Comparison of ENCODE assay signal across 8 cellular contexts in the genomic region with DNA sequence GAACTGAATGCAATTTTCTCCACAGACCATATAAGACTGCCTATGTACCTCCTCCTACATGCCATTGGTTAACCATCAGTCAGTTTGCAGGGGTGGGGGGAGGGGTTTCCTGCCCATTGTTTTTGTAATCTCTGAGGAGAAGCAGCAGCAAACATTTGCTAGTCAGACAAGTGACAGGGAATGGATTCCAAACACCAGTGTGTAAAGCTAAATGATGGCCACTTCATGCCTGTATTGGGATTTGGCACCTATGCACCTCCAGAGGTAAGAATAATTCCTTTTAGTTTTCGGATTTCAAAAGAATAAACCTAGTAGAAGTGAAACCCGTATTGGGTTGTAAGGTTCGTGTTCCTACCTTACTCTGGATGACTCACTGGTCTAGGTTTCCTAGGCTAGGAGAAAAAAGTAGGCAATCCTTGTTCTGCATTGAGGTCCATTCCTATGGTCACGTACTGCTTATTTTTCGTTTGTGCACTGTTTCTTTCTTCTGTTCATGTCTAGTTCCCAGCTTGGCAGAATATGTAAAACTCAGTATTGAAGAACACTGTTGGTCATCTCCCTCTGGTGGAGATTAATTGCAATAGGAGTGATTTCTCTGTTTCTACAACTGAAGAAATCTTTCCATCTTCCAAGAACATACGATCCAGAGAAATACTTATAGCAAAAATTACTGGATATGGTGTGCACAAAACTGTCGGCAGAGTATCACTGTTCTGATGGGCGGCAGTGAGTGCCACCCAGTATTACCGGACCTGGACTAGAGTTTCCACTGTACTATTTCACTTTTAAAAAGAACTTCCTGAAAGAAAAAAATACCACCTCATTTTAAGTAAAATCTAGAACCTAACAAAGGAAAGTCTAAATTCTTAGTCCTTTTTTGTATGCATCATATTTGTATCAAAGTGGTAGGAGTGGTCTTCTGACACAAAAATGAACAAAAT. TPM values are rescaled to one million over a fixed set of nuclear protein-coding genes. Genes with fewer than 3 reads are reported as not detected.
DNase-seq lines count a peak whose midpoint lies in the region; ATAC-seq and TF ChIP-seq lines count a peak whose summit lies in the region.

A gene (plus strand): TSS at position 150 of the 941 bp plus-strand sequence. CDS start 31 bp downstream, at position 181.

- TF ChIP-seq CTCF in GM13977 (IDR thresholded peaks at IDR 0.05; ENCODE audit: extremely low read depth, insufficient read depth, missing control alignments) (peak; percentile 32), liver (IDR thresholded peaks at IDR 0.05; ENCODE audit: low read depth, low read length, missing input control) (peak; percentile 73), testis (IDR thresholded peaks at IDR 0.05) (peak; percentile 73 to 92 (median 82))

- TF ChIP-seq RAD21 in liver (IDR thresholded peaks at IDR 0.05) = peak; percentile 83 to 89

- H3K36me3 ChIP-seq in liver (ENCODE audit: control insufficient read depth in 4 of 4, insufficient read depth in 3 of 4, low read depth in 1 of 4, low read length in 3 of 4) (peaks cover 2 to 19% (median 15%) of the 10 kb centered on the region in 4 donors), testis (ENCODE audit: low read depth, missing control alignments) (no peaks in the 10 kb centered on the region)

- H3K27me3 ChIP-seq in liver (ENCODE audit: control insufficient read depth in 4 of 4, insufficient read depth in 4 of 4, low read length in 3 of 4) = no peaks in the 10 kb centered on the region
- H3K27me3 ChIP-seq in testis = no peaks in the 10 kb centered on the region

- H3K27ac Mint-ChIP-seq in stimulated activated memory B cell treated with anti-CD40 and anti-IgM and Interleukin-4, amounts not matched to agents 10 μg/mL and 1 μg/mL and 100 μg/mL, for 72 hours = no peak within 1 kb of the TSS

- no peaks in the 10 kb centered on the region for H3K27me3 Mint-ChIP-seq in stimulated activated memory B cell treated with anti-CD40 and anti-IgM and Interleukin-4, amounts not matched to agents 10 μg/mL and 1 μg/mL and 100 μg/mL, for 72 hours

- H3K4me1 Mint-ChIP-seq in stimulated activated memory B cell treated with anti-CD40 and anti-IgM and Interleukin-4, amounts not matched to agents 10 μg/mL and 1 μg/mL and 100 μg/mL, for 72 hours = no peaks in the 10 kb centered on the region

- H3K27ac ChIP-seq in liver (ENCODE audit: low read depth in 1 of 2, low read length in 2 of 2) (peak within 1 kb of the TSS; percentile 62 to 67), testis (peak within 1 kb of the TSS in 1 of 2 donors; percentile 85)

- ATAC-seq in stimulated activated memory B cell treated with anti-CD40 and anti-IgM and Interleukin-4, amounts not matched to agents 10 μg/mL and 1 μg/mL and 100 μg/mL, for 72 hours = no peak

- DNase-seq in AG08395 (ENCODE audit: low spot score) = peak; percentile 69
- DNase-seq in GM13977 (ENCODE audit: low spot score) = no peak
- DNase-seq in RPMI7951 (ENCODE audit: low read depth) = peak; percentile 83
- DNase-seq in dermis microvascular lymphatic vessel endothelial cell (ENCODE audit: low read depth in 2 of 2) = peak; percentile 81 to 87
- no peak for DNase-seq in testis
- no peak for DNase-seq in NCI-H187 (lab: John Stamatoyannopoulos, UW)

- H3K9me3 Mint-ChIP-seq in stimulated activated memory B cell treated with anti-CD40 and anti-IgM and Interleukin-4, amounts not matched to agents 10 μg/mL and 1 μg/mL and 100 μg/mL, for 72 hours = peaks cover 6% of the 10 kb centered on the region

- H3K4me3 ChIP-seq in liver (ENCODE audit: low read depth in 1 of 3, low read length in 3 of 3) = peak within 1 kb of the TSS; percentile 61 to 88 (median 77)
- H3K4me3 ChIP-seq in testis = peak within 1 kb of the TSS; percentile 49 to 57

- peak within 1 kb of the TSS; percentile 73 to 88 for H3K9ac ChIP-seq in liver (ENCODE audit: low read depth in 1 of 2, low read length in 2 of 2)

- intact Hi-C loops in testis (cut with DNase I; ENCODE audit: low total_unique reads) = loop anchor here (5.0 kb wide), 1 partner anchor 247 kb away; no protein-coding TSS in a partner anchor

- no peaks in the 10 kb centered on the region for H3K36me3 Mint-ChIP-seq in stimulated activated memory B cell treated with anti-CD40 and anti-IgM and Interleukin-4, amounts not matched to agents 10 μg/mL and 1 μg/mL and 100 μg/mL, for 72 hours

- H3K4me1 ChIP-seq in liver (ENCODE audit: control insufficient read depth in 4 of 4, insufficient read depth in 4 of 4, low read length in 3 of 4) (peaks cover 2 to 20% (median 9%) of the 10 kb centered on the region in 4 donors), testis (no peaks in the 10 kb centered on the region)

- no peaks in the 10 kb centered on the region for H3K9me3 ChIP-seq in liver (ENCODE audit: control insufficient read depth in 4 of 4, low read length in 3 of 4)
- no peaks in the 10 kb centered on the region for H3K9me3 ChIP-seq in testis

- in situ Hi-C loops in GM13977 (cut with MboI; ENCODE audit: low pct_unique_long_range_greater_than_20kb, low sequenced_read_pairs, unreplicated experiment) = no loop called here

- 9% methylated on average over 9 of the region's 9 CpGs for WGBS in liver
- WGBS in testis, 2 donors = 26 to 30% methylated on average over 9 of the region's 9 CpGs

- TF ChIP-seq POLR2A in testis (IDR thresholded peaks at IDR 0.05) = no peak

- no peak within 1 kb of the TSS for H3K4me3 Mint-ChIP-seq in stimulated activated memory B cell treated with anti-CD40 and anti-IgM and Interleukin-4, amounts not matched to agents 10 μg/mL and 1 μg/mL and 100 μg/mL, for 72 hours

TF ChIP-seq in liver, 16 proteins besides CTCF, POLR2A, EP300 and RAD21 (continues in another document):
- peak; percentile 31 to 35 for TF ChIP-seq RXRA (IDR thresholded peaks at IDR 0.05)
- TF ChIP-seq, protein P1, sequence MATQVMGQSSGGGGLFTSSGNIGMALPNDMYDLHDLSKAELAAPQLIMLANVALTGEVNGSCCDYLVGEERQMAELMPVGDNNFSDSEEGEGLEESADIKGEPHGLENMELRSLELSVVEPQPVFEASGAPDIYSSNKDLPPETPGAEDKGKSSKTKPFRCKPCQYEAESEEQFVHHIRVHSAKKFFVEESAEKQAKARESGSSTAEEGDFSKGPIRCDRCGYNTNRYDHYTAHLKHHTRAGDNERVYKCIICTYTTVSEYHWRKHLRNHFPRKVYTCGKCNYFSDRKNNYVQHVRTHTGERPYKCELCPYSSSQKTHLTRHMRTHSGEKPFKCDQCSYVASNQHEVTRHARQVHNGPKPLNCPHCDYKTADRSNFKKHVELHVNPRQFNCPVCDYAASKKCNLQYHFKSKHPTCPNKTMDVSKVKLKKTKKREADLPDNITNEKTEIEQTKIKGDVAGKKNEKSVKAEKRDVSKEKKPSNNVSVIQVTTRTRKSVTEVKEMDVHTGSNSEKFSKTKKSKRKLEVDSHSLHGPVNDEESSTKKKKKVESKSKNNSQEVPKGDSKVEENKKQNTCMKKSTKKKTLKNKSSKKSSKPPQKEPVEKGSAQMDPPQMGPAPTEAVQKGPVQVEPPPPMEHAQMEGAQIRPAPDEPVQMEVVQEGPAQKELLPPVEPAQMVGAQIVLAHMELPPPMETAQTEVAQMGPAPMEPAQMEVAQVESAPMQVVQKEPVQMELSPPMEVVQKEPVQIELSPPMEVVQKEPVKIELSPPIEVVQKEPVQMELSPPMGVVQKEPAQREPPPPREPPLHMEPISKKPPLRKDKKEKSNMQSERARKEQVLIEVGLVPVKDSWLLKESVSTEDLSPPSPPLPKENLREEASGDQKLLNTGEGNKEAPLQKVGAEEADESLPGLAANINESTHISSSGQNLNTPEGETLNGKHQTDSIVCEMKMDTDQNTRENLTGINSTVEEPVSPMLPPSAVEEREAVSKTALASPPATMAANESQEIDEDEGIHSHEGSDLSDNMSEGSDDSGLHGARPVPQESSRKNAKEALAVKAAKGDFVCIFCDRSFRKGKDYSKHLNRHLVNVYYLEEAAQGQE (IDR thresholded peaks at IDR 0.05) = peak; percentile 92
- TF ChIP-seq SP1 (IDR thresholded peaks at IDR 0.05) = peak; percentile 37
- TF ChIP-seq NR2F2 (IDR thresholded peaks at IDR 0.05) = no peak
- peak; percentile 79 for TF ChIP-seq YY1 (IDR thresholded peaks at IDR 0.05)
- TF ChIP-seq, protein P2, sequence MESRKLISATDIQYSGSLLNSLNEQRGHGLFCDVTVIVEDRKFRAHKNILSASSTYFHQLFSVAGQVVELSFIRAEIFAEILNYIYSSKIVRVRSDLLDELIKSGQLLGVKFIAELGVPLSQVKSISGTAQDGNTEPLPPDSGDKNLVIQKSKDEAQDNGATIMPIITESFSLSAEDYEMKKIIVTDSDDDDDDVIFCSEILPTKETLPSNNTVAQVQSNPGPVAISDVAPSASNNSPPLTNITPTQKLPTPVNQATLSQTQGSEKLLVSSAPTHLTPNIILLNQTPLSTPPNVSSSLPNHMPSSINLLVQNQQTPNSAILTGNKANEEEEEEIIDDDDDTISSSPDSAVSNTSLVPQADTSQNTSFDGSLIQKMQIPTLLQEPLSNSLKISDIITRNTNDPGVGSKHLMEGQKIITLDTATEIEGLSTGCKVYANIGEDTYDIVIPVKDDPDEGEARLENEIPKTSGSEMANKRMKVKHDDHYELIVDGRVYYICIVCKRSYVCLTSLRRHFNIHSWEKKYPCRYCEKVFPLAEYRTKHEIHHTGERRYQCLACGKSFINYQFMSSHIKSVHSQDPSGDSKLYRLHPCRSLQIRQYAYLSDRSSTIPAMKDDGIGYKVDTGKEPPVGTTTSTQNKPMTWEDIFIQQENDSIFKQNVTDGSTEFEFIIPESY (IDR thresholded peaks at IDR 0.05) = no peak
- TF ChIP-seq HNF4G (IDR thresholded peaks at IDR 0.05) = peak; percentile 16
- no peak for TF ChIP-seq GABPA (IDR thresholded peaks at IDR 0.05 in 1 of 2, conservative IDR thresholded peaks at IDR 0.05 in 1 of 2)
- TF ChIP-seq FOXA2 (IDR thresholded peaks at IDR 0.05) = peak; percentile 38
- no peak for TF ChIP-seq FOXA1 (IDR thresholded peaks at IDR 0.05)
- peak; percentile 36 to 44 for TF ChIP-seq JUND (IDR thresholded peaks at IDR 0.05)
- TF ChIP-seq, protein P3, sequence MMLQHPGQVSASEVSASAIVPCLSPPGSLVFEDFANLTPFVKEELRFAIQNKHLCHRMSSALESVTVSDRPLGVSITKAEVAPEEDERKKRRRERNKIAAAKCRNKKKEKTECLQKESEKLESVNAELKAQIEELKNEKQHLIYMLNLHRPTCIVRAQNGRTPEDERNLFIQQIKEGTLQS (IDR thresholded peaks at IDR 0.05) = no peak
- TF ChIP-seq, protein P4, sequence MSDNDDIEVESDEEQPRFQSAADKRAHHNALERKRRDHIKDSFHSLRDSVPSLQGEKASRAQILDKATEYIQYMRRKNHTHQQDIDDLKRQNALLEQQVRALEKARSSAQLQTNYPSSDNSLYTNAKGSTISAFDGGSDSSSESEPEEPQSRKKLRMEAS (IDR thresholded peaks at IDR 0.05) = no peak
- peak; percentile 89 for TF ChIP-seq TAF1 (conservative IDR thresholded peaks at IDR 0.05)
- no peak for TF ChIP-seq HNF4A (conservative IDR thresholded peaks at IDR 0.05)

RNA-seq across cellular contexts. Expression of the gene that starts here (rescaled TPM):
- 88.1 and 95.2 TPM in 2 replicates for total RNA-seq in RPMI7951 (2014; rRNA removed; shearing (Covaris generic))
- total RNA-seq in dermis microvascular lymphatic vessel endothelial cell = 173 and 272 TPM in 2 replicates
- total RNA-seq in liver = 100 to 1,000 TPM in 1 of 2 donors, 10 to 100 TPM in 1; 65.8 to 205 TPM
- polyA plus RNA-seq in liver = 100 to 1,000 TPM; 142 to 292 TPM
- total RNA-seq in testis = 10 to 100 TPM; 15.2 to 15.6 TPM
- 21.2 TPM for polyA plus RNA-seq in testis (ENCODE audit: insufficient read depth, low read depth, low replicate concordance)

Comparison
In these comparisons a context has a peak if more than half of its experiments do, and no peak if none do; other contexts are left out.
1. DNase-seq: peak in AG08395 (single experiment), RPMI7951 (single experiment) and dermis microvascular lymphatic vessel endothelial cell (2 of 2); none in GM13977 (single experiment), testis (single experiment) and NCI-H187 (0 of 2).
2. CTCF ChIP-seq: peak in every context shown above with its lines; median percentile 82 in testis; 73 in liver; 32 in GM13977.